ENCODE assay signal across 16 cellular contexts in the genomic region with DNA sequence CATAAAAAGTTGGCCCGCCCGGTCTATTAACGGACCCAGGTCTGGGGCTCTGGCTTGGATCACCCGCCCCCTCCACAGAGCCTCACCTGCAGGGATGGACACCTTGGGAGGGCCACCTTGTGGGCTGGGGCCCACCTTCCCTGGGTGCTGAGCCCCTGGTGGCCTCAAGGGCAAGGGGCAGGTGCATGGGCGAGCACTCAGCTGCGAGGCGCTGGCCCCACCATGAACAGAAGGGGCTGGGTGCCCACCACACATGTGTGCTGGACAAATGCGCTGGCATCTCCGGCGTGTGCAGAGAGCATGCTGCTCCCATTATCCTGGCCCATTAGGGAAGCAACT.
A peak's percentile ranks its signal among the peaks of the same experiment; 100 is the strongest.
DNase-seq lines count a peak whose midpoint lies in the region; ATAC-seq and TF ChIP-seq lines count a peak whose summit lies in the region.
"Had no signal": no experiment of that assay in that cellular context is flagged by ENCODE, and none has a peak within 500 bp of the region (broad histone marks: within the 10 kb centered on the region; RNA-seq: fewer than 3 reads in every experiment).

No MANE protein-coding gene starts in this region.

- TF ChIP-seq EP300 in upper lobe of left lung (IDR thresholded peaks at IDR 0.05) = no peak

- no peak overlapping the region for H2BK15ac ChIP-seq in neuronal stem cell (ENCODE audit: low read length)

- peaks cover 10% of the 10 kb centered on the region for H3K27me3 Mint-ChIP-seq in stimulated activated naive CD8-positive, alpha-beta T cell treated with anti-CD3 and anti-CD28 coated beads, Interleukin-15, amount 100 ng/mL, for 72 hours

- TF ChIP-seq POLR2A in upper lobe of left lung (IDR thresholded peaks at IDR 0.05) = no peak

- ATAC-seq in stimulated activated naive CD8-positive, alpha-beta T cell treated with anti-CD3 and anti-CD28 coated beads, Interleukin-15, amount 100 ng/mL, for 72 hours = peak; percentile 26
- no peak for ATAC-seq in stimulated activated naive CD8-positive, alpha-beta T cell treated with anti-CD3 and anti-CD28 coated beads, Interleukin-15, Interleukin-2, amounts not matched to agents 100 U/mL and 50 U/mL, for 24 hours
- ATAC-seq in upper lobe of left lung (ENCODE audit: low FRiP score in 2 of 2) (peak; percentile 28 to 71), GM19452 (IDR thresholded peaks at IDR 0.05; ENCODE audit: unreplicated experiment) (no peak)
- ATAC-seq: HCT116 had no signal

- DNase-seq in stimulated activated naive CD8-positive, alpha-beta T cell treated with anti-CD3 and anti-CD28 coated beads, Interleukin-15, amount 100 ng/mL, for 72 hours = no peak
- DNase-seq in stimulated activated naive CD8-positive, alpha-beta T cell treated with anti-CD3 and anti-CD28 coated beads, Interleukin-15, Interleukin-2, amounts not matched to agents 100 U/mL and 50 U/mL, for 24 hours = no peak
- DNase-seq in neuronal stem cell (ENCODE audit: low spot score) (no peak), upper lobe of left lung (peak in 1 of 2 donors; percentile 46), GOT3 (lab: John Stamatoyannopoulos, UW) (no peak), NCI-H524 treated with DMSO at 0.1 percent for 48 hours (lab: John Stamatoyannopoulos, UW) (no peak)
- DNase-seq: 8988T; AML-193; Caco-2; CD8-positive, alpha-beta memory T cell; DND-41; GDM1; IMR-90 had no signal

- H3K4me3 ChIP-seq in neuronal stem cell (ENCODE audit: low read length in 2 of 2) (no peak overlapping the region), upper lobe of left lung (no peak overlapping the region)
- H3K4me3 ChIP-seq: BLaER1 had no signal

- no peak overlapping the region for H3K23ac ChIP-seq in neuronal stem cell (ENCODE audit: low read depth, low read length, poor library complexity)

- H3K27ac ChIP-seq in neuronal stem cell (replicated peaks; ENCODE audit: low read length) (no peak overlapping the region), upper lobe of left lung (no peak overlapping the region)
- H3K27ac ChIP-seq: BLaER1 had no signal

- no peak overlapping the region for H2BK5ac ChIP-seq in neuronal stem cell (ENCODE audit: low read length)

- H3K4me1 Mint-ChIP-seq in stimulated activated naive CD8-positive, alpha-beta T cell treated with anti-CD3 and anti-CD28 coated beads, Interleukin-15, amount 100 ng/mL, for 72 hours = no peaks in the 10 kb centered on the region
- H3K4me1 Mint-ChIP-seq: CD8-positive, alpha-beta memory T cell had no signal

- H2AFZ ChIP-seq in neuronal stem cell (ENCODE audit: low read length) = peak overlapping the region; percentile 84

- no peak overlapping the region for H2BK120ac ChIP-seq in neuronal stem cell (ENCODE audit: low read depth, low read length)

- H3K9me3 ChIP-seq in neuronal stem cell (replicated peaks in 1 of 2; ENCODE audit: control insufficient read depth in 2 of 2, insufficient read depth in 1 of 2, low read depth in 1 of 2, low read length in 2 of 2) (peaks cover 0 to 2% of the 10 kb centered on the region in 2 donors), upper lobe of left lung (no peaks in the 10 kb centered on the region)
- H3K9me3 ChIP-seq: BLaER1, Caco-2 had no signal

- no peaks in the 10 kb centered on the region for H3K36me3 ChIP-seq in neuronal stem cell (replicated peaks in 1 of 2; ENCODE audit: control insufficient read depth in 2 of 2, insufficient read depth in 2 of 2, low read length in 2 of 2)
- no peaks in the 10 kb centered on the region for H3K36me3 ChIP-seq in upper lobe of left lung
- H3K36me3 ChIP-seq: BLaER1 had no signal

- no peak overlapping the region for H3K9ac ChIP-seq in neuronal stem cell (ENCODE audit: low read depth, low read length, poor library complexity)
- H3K9ac ChIP-seq: BLaER1 had no signal

- peaks cover 7% of the 10 kb centered on the region in 2 donors for H3K9me3 Mint-ChIP-seq in stimulated activated naive CD8-positive, alpha-beta T cell treated with anti-CD3 and anti-CD28 coated beads, Interleukin-15, amount 100 ng/mL, for 72 hours

- WGBS in neuronal stem cell (ENCODE audit: extremely low coverage in 2 of 2, insufficient read length in 2 of 2, insufficient replicate concordance in 1 of 2), 2 donors = no CpG with 5 or more reads among the region's 10 CpGs
- WGBS in upper lobe of left lung, 2 donors = 97 to 100% methylated on average over 3 to 9 of the region's 10 CpGs

- no peak overlapping the region for H3K4ac ChIP-seq in neuronal stem cell (ENCODE audit: low read length)

- no peak overlapping the region for H4K8ac ChIP-seq in neuronal stem cell (ENCODE audit: low read depth, low read length)

- peak overlapping the region; percentile 45 for H3K18ac ChIP-seq in neuronal stem cell (ENCODE audit: low read length)

- H3K79me1 ChIP-seq in neuronal stem cell (ENCODE audit: low read depth, low read length) = no peaks in the 10 kb centered on the region

- peak overlapping the region; percentile 43 for H2AK5ac ChIP-seq in neuronal stem cell (ENCODE audit: low read depth, low read length)

- no peak overlapping the region for H3K4me2 ChIP-seq in neuronal stem cell (ENCODE audit: insufficient read depth, low read length, poor library complexity, severe bottlenecking)
- H3K4me2 ChIP-seq: BLaER1 had no signal

- no peak overlapping the region for H3K4me3 Mint-ChIP-seq in stimulated activated naive CD8-positive, alpha-beta T cell treated with anti-CD3 and anti-CD28 coated beads, Interleukin-15, amount 100 ng/mL, for 72 hours
- H3K4me3 Mint-ChIP-seq: CD8-positive, alpha-beta memory T cell had no signal

- H3K4me1 ChIP-seq in neuronal stem cell (ENCODE audit: control insufficient read depth in 2 of 2, insufficient read depth in 1 of 2, low read depth in 1 of 2, low read length in 2 of 2) (peaks cover 2 to 6% of the 10 kb centered on the region in 2 donors), upper lobe of left lung (no peaks in the 10 kb centered on the region)
- H3K4me1 ChIP-seq: BLaER1, Caco-2 had no signal

- no peak for TF ChIP-seq CTCF in upper lobe of left lung (IDR thresholded peaks at IDR 0.05)

- no peak overlapping the region for H4K91ac ChIP-seq in neuronal stem cell (ENCODE audit: low read depth, low read length, poor library complexity)

- no peak overlapping the region for H3K14ac ChIP-seq in neuronal stem cell (ENCODE audit: low read length)

- H2BK12ac ChIP-seq in neuronal stem cell (ENCODE audit: low read length) = no peak overlapping the region

- no peak overlapping the region for H3K27ac Mint-ChIP-seq in stimulated activated naive CD8-positive, alpha-beta T cell treated with anti-CD3 and anti-CD28 coated beads, Interleukin-15, amount 100 ng/mL, for 72 hours
- H3K27ac Mint-ChIP-seq: CD8-positive, alpha-beta memory T cell had no signal

- H3K27me3 ChIP-seq in neuronal stem cell (ENCODE audit: control insufficient read depth in 3 of 3, insufficient read depth in 3 of 3, low read depth in 1 of 3, low read length in 3 of 3) = no peaks in the 10 kb centered on the region
- H3K27me3 ChIP-seq in upper lobe of left lung = no peaks in the 10 kb centered on the region
- H3K27me3 ChIP-seq: BLaER1 had no signal

Comparison
In these comparisons a context has a peak if more than half of its experiments do, and no peak if none do; other contexts are left out.
1. ATAC-seq: peak in stimulated activated naive CD8-positive, alpha-beta T cell treated with anti-CD3 and anti-CD28 coated beads, Interleukin-15, amount 100 ng/mL, for 72 hours (single experiment) and upper lobe of left lung (2 of 2); none in stimulated activated naive CD8-positive, alpha-beta T cell treated with anti-CD3 and anti-CD28 coated beads, Interleukin-15, Interleukin-2, amounts not matched to agents 100 U/mL and 50 U/mL, for 24 hours (single experiment) and GM19452 (single experiment).